In the genomic region with DNA sequence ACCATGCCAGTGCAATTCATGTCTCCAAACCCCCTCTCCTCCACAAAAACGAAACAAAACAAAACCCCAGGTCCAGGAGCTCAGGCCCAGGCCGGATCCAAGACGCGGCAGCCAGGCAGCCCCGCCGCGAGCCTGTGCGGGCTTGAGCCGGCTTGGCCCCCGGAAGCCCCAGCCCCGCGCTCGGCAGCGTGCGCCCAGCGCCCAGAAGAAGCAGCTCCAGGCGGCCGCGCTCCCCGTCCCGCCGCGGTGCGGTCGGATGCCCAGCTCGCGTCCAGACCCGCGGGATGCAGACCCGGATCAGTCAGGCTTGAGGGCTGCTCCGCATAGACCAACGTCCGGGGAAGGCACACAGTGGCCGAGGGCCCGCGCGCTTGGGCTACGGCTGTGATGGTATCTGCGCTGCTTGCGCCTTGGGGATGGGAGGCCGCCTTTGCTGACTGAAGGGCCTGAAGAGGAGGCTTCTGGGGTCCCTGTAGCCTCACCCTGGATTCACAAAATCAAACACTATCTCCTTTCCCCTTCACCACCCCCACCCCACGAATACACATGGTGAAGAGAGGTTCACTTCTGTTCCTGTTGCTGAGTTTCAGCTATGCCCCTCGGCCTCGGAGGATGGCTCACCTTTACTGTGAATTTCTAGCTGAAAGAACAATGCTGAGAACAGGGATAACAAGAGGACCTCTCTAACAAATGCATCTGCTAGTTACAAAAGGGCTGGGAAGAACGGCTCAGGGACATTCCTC, we compare ENCODE assay signal across 12 cellular contexts.
DNase-seq lines count a peak whose midpoint lies in the region; ATAC-seq and TF ChIP-seq lines count a peak whose summit lies in the region.
"Had no signal": no experiment of that assay in that cellular context is flagged by ENCODE, and none has a peak within 500 bp of the region (broad histone marks: within the 10 kb centered on the region; RNA-seq: fewer than 3 reads in every experiment).

No MANE protein-coding gene starts in this region.

- H3K4me1 Mint-ChIP-seq in T-helper 17 cell: peaks cover 46% of the 10 kb centered on the region

- no peak overlapping the region for H3K27ac ChIP-seq in parathyroid adenoma
- H3K27ac ChIP-seq in OCI-LY7 (ENCODE audit: low read depth, low read length, poor library complexity, severe bottlenecking): no peak overlapping the region
- H3K27ac ChIP-seq: SJSA1 had no signal

- H3K4me1 ChIP-seq in parathyroid adenoma (peaks cover 3% of the 10 kb centered on the region), OCI-LY7 (ENCODE audit: insufficient read depth, low read length, poor library complexity, severe bottlenecking) (no peaks in the 10 kb centered on the region)

- H3K27me3 Mint-ChIP-seq in T-helper 17 cell: peaks cover 82% of the 10 kb centered on the region

- POLR2A ChIA-PET in OCI-LY7 (lab: Charles Lee): no interaction called here

- H2AFZ ChIP-seq in parathyroid adenoma (no peak overlapping the region), OCI-LY7 (ENCODE audit: low read length) (no peak overlapping the region)

- CTCF ChIA-PET in OCI-LY7 (lab: Charles Lee; ENCODE audit: unreplicated experiment): no interaction called here

- in situ Hi-C loops in GM13976 (cut with MboI; ENCODE audit: low sequenced_read_pairs, unreplicated experiment): loop anchor here (10.0 kb wide), 1 partner anchor 137 kb away; no protein-coding TSS in a partner anchor

- BruUV-seq in OCI-LY7 (replicated peaks; lab: Mats Ljungman, UMichigan): no TSS peak

- DNase-seq in COLO668 (lab: John Stamatoyannopoulos, UW; ENCODE audit: unreplicated experiment) (peak; percentile 7), T-helper 17 cell (no peak), glomerular visceral epithelial cell (ENCODE audit: extremely low spot score) (peak; percentile 8), GM13976 (ENCODE audit: low spot score) (no peak), SIG-M5 (lab: John Stamatoyannopoulos, UW) (no peak), OCI-LY7 (ENCODE audit: low spot score) (no peak)
- no peak for DNase-seq in effector CD4-positive, alpha-beta T cell
- DNase-seq: activated effector memory CD4-positive, alpha-beta T cell treated with anti-CD3 and anti-CD28 coated beads, Interleukin-2, amount 50 U/mL, for 16 hours; stimulated activated naive CD8-positive, alpha-beta T cell treated with anti-CD3 and anti-CD28 coated beads, Interleukin-15, Interleukin-2, amounts not matched to agents 100 U/mL and 50 U/mL, for 24 hours had no signal

- no peak for ATAC-seq in T-helper 17 cell
- ATAC-seq: stimulated activated naive CD8-positive, alpha-beta T cell treated with anti-CD3 and anti-CD28 coated beads, Interleukin-15, Interleukin-2, amounts not matched to agents 100 U/mL and 50 U/mL, for 24 hours had no signal

- intact Hi-C loops in OCI-LY7 (cut with micrococcal nuclease; ENCODE audit: unreplicated experiment): no loop called here

- no peaks in the 10 kb centered on the region for H3K9me3 ChIP-seq in T-helper 17 cell (ENCODE audit: control insufficient read depth, low read length, poor library complexity, severe bottlenecking)
- H3K9me3 ChIP-seq in parathyroid adenoma (ENCODE audit: control insufficient read depth, low read length): no peaks in the 10 kb centered on the region
- no peaks in the 10 kb centered on the region for H3K9me3 ChIP-seq in OCI-LY7 (ENCODE audit: low read length)

- H3K79me2 ChIP-seq in parathyroid adenoma: no peaks in the 10 kb centered on the region
- no peaks in the 10 kb centered on the region for H3K79me2 ChIP-seq in OCI-LY7 (ENCODE audit: insufficient read depth, low read depth, low read length)

- no peak overlapping the region for H3K27ac Mint-ChIP-seq in T-helper 17 cell
- H3K27ac Mint-ChIP-seq: progenitor cell of endocrine pancreas had no signal

- TF ChIP-seq CTCF in parathyroid adenoma (IDR thresholded peaks at IDR 0.05) (no peak), GM13976 (IDR thresholded peaks at IDR 0.05; ENCODE audit: borderline replicate concordance, control extremely low read depth, extremely low read depth, insufficient read depth, missing control alignments) (no peak), OCI-LY7 (conservative IDR thresholded peaks at IDR 0.05; ENCODE audit: low read length) (no peak)

- peaks cover 23% of the 10 kb centered on the region for H3K27me3 ChIP-seq in parathyroid adenoma (ENCODE audit: control insufficient read depth, insufficient read depth, low read length)

- peaks cover 16% of the 10 kb centered on the region for H3K36me3 Mint-ChIP-seq in T-helper 17 cell (ENCODE audit: low read depth)

- H3K4me2 ChIP-seq in parathyroid adenoma (ENCODE audit: low read length) (peak overlapping the region; percentile 46), OCI-LY7 (ENCODE audit: low read length) (no peak overlapping the region)

- H3K9ac ChIP-seq in parathyroid adenoma: no peak overlapping the region

- no peaks in the 10 kb centered on the region for H3K9me2 ChIP-seq in OCI-LY7 (ENCODE audit: insufficient read depth, low read length)

- H3K4me3 Mint-ChIP-seq in T-helper 17 cell: peak overlapping the region; percentile 31

- H3K4me3 ChIP-seq in parathyroid adenoma (ENCODE audit: low read depth, low read length): no peak overlapping the region
- H3K4me3 ChIP-seq in OCI-LY7 (ENCODE audit: low read depth, low read length, poor library complexity, severe bottlenecking): no peak overlapping the region
- H3K4me3 ChIP-seq: SJSA1 had no signal

- H3K36me3 ChIP-seq in parathyroid adenoma (ENCODE audit: control insufficient read depth, insufficient read depth, low read length) (no peaks in the 10 kb centered on the region), OCI-LY7 (ENCODE audit: insufficient read depth, low read length) (no peaks in the 10 kb centered on the region)
- H3K36me3 ChIP-seq: SJSA1 had no signal

- H4K20me1 ChIP-seq in OCI-LY7 (ENCODE audit: insufficient read depth, low read length): no peaks in the 10 kb centered on the region

Comparison
In these comparisons a context has a peak if more than half of its experiments do, and no peak if none do; other contexts are left out.
1. DNase-seq: peak in COLO668 (single experiment) and glomerular visceral epithelial cell (single experiment); none in T-helper 17 cell (0 of 3), GM13976 (single experiment), SIG-M5 (single experiment), effector CD4-positive, alpha-beta T cell (single experiment) and OCI-LY7 (single experiment).